Comparison of ENCODE assay signal across 1 cellular context in the genomic region with DNA sequence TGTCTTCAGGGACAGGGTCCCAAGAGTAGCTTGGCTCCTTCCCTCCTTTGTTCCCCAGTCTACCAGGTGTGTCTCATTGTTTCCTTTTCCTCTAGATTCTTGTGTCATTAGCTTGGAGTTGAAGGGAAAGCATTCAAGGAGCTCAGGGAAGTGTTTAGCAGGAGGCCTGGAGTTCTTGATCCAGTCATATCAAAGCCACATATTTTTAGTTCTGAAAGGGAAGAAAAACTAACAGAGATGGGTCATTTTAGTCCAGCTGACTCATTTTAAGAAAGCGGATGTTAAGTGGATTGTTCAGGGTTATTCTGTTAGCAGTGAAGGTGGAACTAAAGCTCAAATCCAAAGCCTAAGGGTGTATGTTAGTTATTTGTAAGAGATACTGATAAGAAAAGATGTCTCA.
TF ChIP-seq lines count a peak whose summit lies in the region.

No MANE protein-coding gene starts in this region.

TF ChIP-seq in endothelial cell of umbilical vein, 7 proteins besides CTCF, POLR2A, EP300 and RAD21:
- TF ChIP-seq FOS (IDR thresholded peaks at IDR 0.05; ENCODE audit: borderline replicate concordance, insufficient read depth, low read length): peak; percentile 21
- TF ChIP-seq POLR2AphosphoS5 (IDR thresholded peaks at IDR 0.05; ENCODE audit: insufficient read depth, low read depth, low read length): no peak
